10 cellular contexts compared by ENCODE assay signal in the genomic region with DNA sequence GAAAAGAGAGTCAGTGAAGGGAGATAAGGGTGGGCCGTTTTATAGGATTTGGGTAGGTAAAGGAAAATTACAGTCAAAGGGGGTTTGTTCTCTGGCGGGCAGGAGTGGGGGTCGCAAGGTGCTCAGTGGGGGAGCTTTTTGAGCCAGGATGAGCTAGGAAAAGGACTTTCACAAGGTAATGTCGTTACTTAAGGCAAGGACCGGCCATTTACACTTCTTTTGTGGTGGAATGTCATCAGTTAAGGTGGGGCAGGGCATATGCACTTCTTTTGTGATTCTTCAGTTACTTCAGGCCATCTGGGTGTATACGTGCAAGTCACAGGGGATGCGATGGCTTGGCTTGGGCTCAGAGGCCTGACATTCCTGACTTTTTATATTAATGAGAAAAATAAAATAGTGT. TPM values are rescaled to one million over a fixed set of nuclear protein-coding genes. Genes with fewer than 3 reads are reported as not detected.
"Had no signal": no experiment of that assay in that cellular context is flagged by ENCODE, and none has a peak within 500 bp of the region (broad histone marks: within the 10 kb centered on the region; RNA-seq: fewer than 3 reads in every experiment).

No MANE protein-coding gene starts in this region.

RNA-seq across cellular contexts. Expression of a gene that starts 56.0 kb away (rescaled TPM):
- total RNA-seq: dermis blood vessel endothelial cell, esophagus mucosa, gastrocnemius medialis, glomerular endothelial cell, left lobe of liver, left ventricle myocardium inferior, liver, mucosa of gallbladder had no signal
- polyA plus RNA-seq: immature natural killer cell, liver, mammary epithelial cell had no signal
